Comparison of ENCODE assay signal across 14 cellular contexts in genomic region chr21:29657228-29657989, GRCh38.
A peak's percentile ranks its signal among the peaks of the same experiment; 100 is the strongest.
DNase-seq lines count a peak whose midpoint lies in the region; ATAC-seq, FAIRE-seq and TF ChIP-seq lines count a peak whose summit lies in the region.
"Had no signal": no experiment of that assay in that cellular context is flagged by ENCODE, and none has a peak within 500 bp of the region (broad histone marks: within the 10 kb centered on the region; RNA-seq: fewer than 3 reads in every experiment).

No MANE protein-coding gene starts in this region.

- intact Hi-C loops in natural killer cell (cut with micrococcal nuclease): no loop called here
- intact Hi-C loops in endothelial cell of umbilical vein (cut with micrococcal nuclease): no loop called here

- H3K9me3 ChIP-seq in SJSA1 (replicated peaks): no peaks in the 10 kb centered on the region
- H3K9me3 ChIP-seq in endothelial cell of umbilical vein (replicated peaks; ENCODE audit: control insufficient read depth, insufficient read depth, low read length): no peaks in the 10 kb centered on the region
- H3K9me3 ChIP-seq in thoracic aorta: no peaks in the 10 kb centered on the region
- peaks cover 3% of the 10 kb centered on the region; the same call in 1 of the 2 replicates for H3K9me3 ChIP-seq in SJCRH30 (replicated peaks)
- H3K9me3 ChIP-seq: BLaER1 had no signal

- FAIRE-seq in endothelial cell of umbilical vein (lab: Jason Lieb, UNC): no peak

- H3K27ac Mint-ChIP-seq in natural killer cell treated with Interleukin-12 subunit alpha and Interleukin-12 subunit beta and Interleukin-15 and Interleukin-18, amount 100 ng/mL, for 72 hours: peak overlapping the region; percentile 34 to 54
- no peak overlapping the region for H3K27ac Mint-ChIP-seq in natural killer cell
- H3K27ac Mint-ChIP-seq in naive thymus-derived CD8-positive, alpha-beta T cell: peak overlapping the region in 2 of 10 donors; percentile 27 to 73
- H3K27ac Mint-ChIP-seq: effector memory CD8-positive, alpha-beta T cell had no signal

- TF ChIP-seq POLR2A in endothelial cell of umbilical vein (IDR thresholded peaks at IDR 0.05; ENCODE audit: low read depth, low read length): no peak

- H3K27me3 ChIP-seq in SJSA1 (replicated peaks): no peaks in the 10 kb centered on the region
- no peaks in the 10 kb centered on the region for H3K27me3 ChIP-seq in endothelial cell of umbilical vein (ENCODE audit: control insufficient read depth in 2 of 2, insufficient read depth in 2 of 2, low read length in 2 of 2)
- H3K27me3 ChIP-seq in thoracic aorta (replicated peaks; ENCODE audit: insufficient read depth): no peaks in the 10 kb centered on the region
- H3K27me3 ChIP-seq in SJCRH30: no peaks in the 10 kb centered on the region
- H3K27me3 ChIP-seq: BLaER1 had no signal

- peak overlapping the region; percentile 45 for H3K4me3 Mint-ChIP-seq in natural killer cell treated with Interleukin-12 subunit alpha and Interleukin-12 subunit beta and Interleukin-15 and Interleukin-18, amount 100 ng/mL, for 72 hours
- no peak overlapping the region for H3K4me3 Mint-ChIP-seq in natural killer cell
- H3K4me3 Mint-ChIP-seq in naive thymus-derived CD8-positive, alpha-beta T cell: no peak overlapping the region
- H3K4me3 Mint-ChIP-seq: effector memory CD8-positive, alpha-beta T cell had no signal

- H2AFZ ChIP-seq in endothelial cell of umbilical vein (ENCODE audit: low read depth, low read length): peak overlapping the region; percentile 46

- H3K9me1 ChIP-seq in endothelial cell of umbilical vein (replicated peaks; ENCODE audit: control insufficient read depth, extremely low read depth, insufficient read depth, low read length): no peaks in the 10 kb centered on the region

- H3K4me1 Mint-ChIP-seq in natural killer cell treated with Interleukin-12 subunit alpha and Interleukin-12 subunit beta and Interleukin-15 and Interleukin-18, amount 100 ng/mL, for 72 hours (ENCODE audit: low read depth in 2 of 2): peaks cover 7 to 9% of the 10 kb centered on the region in 2 donors
- peaks cover 0 to 7% of the 10 kb centered on the region in 2 donors for H3K4me1 Mint-ChIP-seq in natural killer cell
- peaks cover 6 to 8% (median 7%) of the 10 kb centered on the region in 4 donors for H3K4me1 Mint-ChIP-seq in naive thymus-derived CD8-positive, alpha-beta T cell

- H3K36me3 Mint-ChIP-seq in natural killer cell treated with Interleukin-12 subunit alpha and Interleukin-12 subunit beta and Interleukin-15 and Interleukin-18, amount 100 ng/mL, for 72 hours: peaks cover 15% of the 10 kb centered on the region
- no peaks in the 10 kb centered on the region for H3K36me3 Mint-ChIP-seq in natural killer cell
- H3K36me3 Mint-ChIP-seq in naive thymus-derived CD8-positive, alpha-beta T cell: peaks cover 0 to 10% (median 2%) of the 10 kb centered on the region in 3 donors

- H3K4me3 ChIP-seq in SJSA1 (no peak overlapping the region), endothelial cell of umbilical vein (replicated peaks in 1 of 3; ENCODE audit: insufficient read depth in 1 of 3, low read depth in 1 of 3, low read length in 3 of 3) (no peak overlapping the region), thoracic aorta (peak overlapping the region; percentile 5), SJCRH30 (no peak overlapping the region)
- H3K4me3 ChIP-seq: BLaER1 had no signal

- dilution Hi-C loops in endothelial cell of umbilical vein (cut with MboI; ENCODE audit: extremely low pct_ligation_motif_present, low sequenced_read_pairs): no loop called here

- no peak for DNase-seq in natural killer cell treated with Interleukin-12 subunit alpha and Interleukin-12 subunit beta and Interleukin-15 and Interleukin-18, amount 100 ng/mL, for 72 hours (ENCODE audit: low spot score)
- DNase-seq in natural killer cell (no peak), SJSA1 (ENCODE audit: low read depth in 1 of 2, low spot score in 2 of 2) (no peak), endothelial cell of umbilical vein (ENCODE audit: low read depth, low spot score) (no peak), thoracic aorta (ENCODE audit: low spot score) (no peak), SKM-1 (lab: John Stamatoyannopoulos, UW; ENCODE audit: unreplicated experiment) (no peak), SJCRH30 (no peak)
- no peak for DNase-seq in naive thymus-derived CD8-positive, alpha-beta T cell
- DNase-seq: activated CD4-positive, alpha-beta T cell treated with anti-CD3 and anti-CD28 coated beads, Interleukin-2, amount 50 U/mL, for 48 hours; central memory CD4-positive, alpha-beta T cell; DMS79 treated with DMSO at 0.1 percent for 48 hours; effector memory CD8-positive, alpha-beta T cell; NCI-H1092 treated with DMSO at 0.1 percent for 48 hours had no signal

- H3K9ac ChIP-seq in endothelial cell of umbilical vein (replicated peaks; ENCODE audit: extremely low read depth, insufficient read depth, low read length): peak overlapping the region; percentile 72
- H3K9ac ChIP-seq: BLaER1 had no signal

- H3K27ac ChIP-seq in SJSA1: peak overlapping the region; percentile 88
- peak overlapping the region; percentile 91 for H3K27ac ChIP-seq in endothelial cell of umbilical vein (ENCODE audit: insufficient read depth, low read depth, low read length)
- H3K27ac ChIP-seq in thoracic aorta: peak overlapping the region in 1 of 2 donors; percentile 44
- H3K27ac ChIP-seq in SJCRH30: no peak overlapping the region
- H3K27ac ChIP-seq: BLaER1 had no signal

- H3K9me3 Mint-ChIP-seq in natural killer cell treated with Interleukin-12 subunit alpha and Interleukin-12 subunit beta and Interleukin-15 and Interleukin-18, amount 100 ng/mL, for 72 hours: peaks cover 18% of the 10 kb centered on the region
- peaks cover 6 to 9% of the 10 kb centered on the region in 2 donors for H3K9me3 Mint-ChIP-seq in natural killer cell
- H3K9me3 Mint-ChIP-seq in naive thymus-derived CD8-positive, alpha-beta T cell: peaks cover 0 to 9% (median 4%) of the 10 kb centered on the region in 9 donors

- H3K27me3 Mint-ChIP-seq in natural killer cell treated with Interleukin-12 subunit alpha and Interleukin-12 subunit beta and Interleukin-15 and Interleukin-18, amount 100 ng/mL, for 72 hours: no peaks in the 10 kb centered on the region
- no peaks in the 10 kb centered on the region for H3K27me3 Mint-ChIP-seq in natural killer cell (ENCODE audit: low read depth in 2 of 2)
- H3K27me3 Mint-ChIP-seq in naive thymus-derived CD8-positive, alpha-beta T cell: peaks cover 0 to 10% (median 3%) of the 10 kb centered on the region in 5 donors
- H3K27me3 Mint-ChIP-seq: effector memory CD8-positive, alpha-beta T cell had no signal

- H3K36me3 ChIP-seq in SJSA1 (no peaks in the 10 kb centered on the region), endothelial cell of umbilical vein (ENCODE audit: control insufficient read depth in 2 of 2, extremely low read depth in 1 of 2, insufficient read depth in 2 of 2, low read length in 2 of 2) (no peaks in the 10 kb centered on the region), thoracic aorta (no peaks in the 10 kb centered on the region), SJCRH30 (no peaks in the 10 kb centered on the region)
- H3K36me3 ChIP-seq: BLaER1 had no signal

- no peaks in the 10 kb centered on the region for H4K20me1 ChIP-seq in endothelial cell of umbilical vein (replicated peaks; ENCODE audit: control insufficient read depth, extremely low read depth, insufficient read depth, low read length)
- H4K20me1 ChIP-seq: BLaER1 had no signal

- no peak for ATAC-seq in natural killer cell treated with Interleukin-12 subunit alpha and Interleukin-12 subunit beta and Interleukin-15 and Interleukin-18, amount 100 ng/mL, for 72 hours
- ATAC-seq in natural killer cell: no peak
- no peak for ATAC-seq in thoracic aorta (ENCODE audit: insufficient number of reproducible peaks, low FRiP score, low read depth)
- ATAC-seq in naive thymus-derived CD8-positive, alpha-beta T cell: no peak
- ATAC-seq: effector memory CD8-positive, alpha-beta T cell had no signal

- H3K4me2 ChIP-seq in endothelial cell of umbilical vein (ENCODE audit: insufficient read depth, low read length): peak overlapping the region; percentile 84
- H3K4me2 ChIP-seq: BLaER1 had no signal

- BruUV-seq in endothelial cell of umbilical vein (replicated peaks; lab: Mats Ljungman, UMichigan): TSS peak; percentile 91

- CTCF ChIA-PET in endothelial cell of umbilical vein (lab: Charles Lee): interaction anchor here (0.6 kb wide), 1 partner anchor 10 kb away, joined by 3 read pairs; no protein-coding TSS in a partner anchor

- H3K4me1 ChIP-seq in SJSA1 (replicated peaks) (peaks cover 15% of the 10 kb centered on the region), endothelial cell of umbilical vein (ENCODE audit: control insufficient read depth, extremely low read depth, insufficient read depth, low read length) (peaks cover 15% of the 10 kb centered on the region), thoracic aorta (ENCODE audit: control insufficient read depth in 1 of 2, low read depth in 2 of 2) (peaks cover 8 to 9% of the 10 kb centered on the region in 2 donors), SJCRH30 (no peaks in the 10 kb centered on the region)
- H3K4me1 ChIP-seq: BLaER1 had no signal

- TF ChIP-seq CTCF in natural killer cell (IDR thresholded peaks at IDR 0.05) (no peak), endothelial cell of umbilical vein (IDR thresholded peaks at IDR 0.05; ENCODE audit: extremely low read depth in 1 of 2, insufficient read depth in 1 of 2, low read depth in 1 of 2, low read length in 2 of 2) (no peak), thoracic aorta (IDR thresholded peaks at IDR 0.05) (no peak)

- POLR2A ChIA-PET in endothelial cell of umbilical vein (lab: Charles Lee): no interaction called here
- POLR2A ChIA-PET in naive thymus-derived CD8-positive, alpha-beta T cell (lab: Charles Lee): no interaction called here

- no peaks in the 10 kb centered on the region for H3K79me2 ChIP-seq in endothelial cell of umbilical vein (ENCODE audit: control insufficient read depth, insufficient read depth, low read length)

TF ChIP-seq in endothelial cell of umbilical vein, 7 proteins besides CTCF, POLR2A, EP300 and RAD21:
- no peak for TF ChIP-seq FOS (IDR thresholded peaks at IDR 0.05; ENCODE audit: borderline replicate concordance, insufficient read depth, low read length)
- TF ChIP-seq GATA2 (IDR thresholded peaks at IDR 0.05; ENCODE audit: insufficient read depth, insufficient read length, low read depth, low read length): no peak
- TF ChIP-seq MYC (IDR thresholded peaks at IDR 0.05; ENCODE audit: low read depth, low read length): no peak
- TF ChIP-seq JUN (IDR thresholded peaks at IDR 0.05; ENCODE audit: borderline replicate concordance, insufficient read depth, insufficient read length, low read depth): no peak
- no peak for TF ChIP-seq MAX (IDR thresholded peaks at IDR 0.05; ENCODE audit: insufficient read depth, insufficient read length)
- no peak for TF ChIP-seq EZH2 (IDR thresholded peaks at IDR 0.05; ENCODE audit: borderline replicate concordance, low read depth, low read length, severe bottlenecking)
- TF ChIP-seq POLR2AphosphoS5 (IDR thresholded peaks at IDR 0.05; ENCODE audit: insufficient read depth, low read depth, low read length): no peak

Comparison
In these comparisons a context has a peak if more than half of its experiments do, and no peak if none do; other contexts are left out.
1. H3K27ac Mint-ChIP-seq: peak in natural killer cell treated with Interleukin-12 subunit alpha and Interleukin-12 subunit beta and Interleukin-15 and Interleukin-18, amount 100 ng/mL, for 72 hours (2 of 2); none in natural killer cell (0 of 2).